ENCODE assay signal across 26 cellular contexts in the genomic region with DNA sequence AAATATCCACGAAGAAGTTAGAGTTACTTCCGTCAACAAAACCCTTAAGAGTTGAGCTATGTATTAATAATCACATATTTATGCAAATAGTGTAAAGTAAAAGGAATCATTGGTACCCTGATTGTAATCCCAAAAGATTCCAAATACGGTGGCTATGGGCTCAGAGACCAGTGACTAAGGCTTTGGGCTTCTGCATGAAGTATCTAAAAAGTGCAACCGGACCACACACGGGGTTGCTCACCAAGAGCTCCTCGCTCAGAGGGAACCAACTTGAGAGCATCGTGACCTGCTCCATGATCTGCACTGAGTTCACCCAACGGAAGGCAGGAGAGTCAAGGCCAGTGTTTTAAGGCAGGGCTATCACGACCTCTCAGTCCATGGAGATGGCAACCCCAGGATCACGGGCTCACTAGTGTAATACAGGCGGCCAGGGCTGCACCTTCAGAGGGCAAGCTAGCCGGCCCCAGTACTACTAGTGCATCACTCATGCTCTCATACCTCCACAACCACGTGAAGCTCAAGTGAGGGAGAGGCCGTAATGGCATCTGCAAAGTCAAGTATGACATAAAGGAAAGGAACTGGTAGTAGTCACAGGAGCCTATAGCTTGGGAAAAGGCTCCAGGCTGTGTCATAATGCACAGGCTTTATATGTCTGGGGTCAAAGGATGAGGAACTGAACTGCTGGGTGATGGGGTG.
DNase-seq lines count a peak whose midpoint lies in the region; ATAC-seq and TF ChIP-seq lines count a peak whose summit lies in the region.
"Had no signal": no experiment of that assay in that cellular context is flagged by ENCODE, and none has a peak within 500 bp of the region (broad histone marks: within the 10 kb centered on the region; RNA-seq: fewer than 3 reads in every experiment).

No MANE protein-coding gene starts in this region.

- peak overlapping the region; percentile 15 for H3K27ac Mint-ChIP-seq in endothelial cell (ENCODE audit: unreplicated experiment)

- peaks cover 35% of the 10 kb centered on the region for H3K36me3 Mint-ChIP-seq in endothelial cell (ENCODE audit: low read depth, unreplicated experiment)

- 96% methylated on average over 14 of the region's 14 CpGs for WGBS in right cardiac atrium

- ATAC-seq in right cardiac atrium = no peak
- ATAC-seq in sciatic nerve = no peak
- no peak for ATAC-seq in HG03196 (IDR thresholded peaks at IDR 0.05; ENCODE audit: unreplicated experiment)
- ATAC-seq: HepG2, PC-3 had no signal

- no peak for TF ChIP-seq CTCF in endothelial cell (IDR thresholded peaks at IDR 0.05; ENCODE audit: unreplicated experiment)

- DNase-seq in cardiac septum (ENCODE audit: low spot score) (peak; percentile 27), right cardiac atrium (no peak), endothelial cell (ENCODE audit: low spot score) (no peak), sciatic nerve (ENCODE audit: low spot score) (peak; percentile 30), mucosa of gallbladder (ENCODE audit: low spot score) (no peak), NCI-H2081 (lab: John Stamatoyannopoulos, UW) (no peak)
- DNase-seq: 8988T; ACHN; BE2C; Calu3; DMS153; DND-41; Karpas-422; NCI-H1105; NCI-H1436 treated with DMSO at 0.1 percent for 48 hours; NCI-H187 treated with DMSO at 0.1 percent for 48 hours; NCI-H2107; NCI-H446; NCI-H524 treated with DMSO at 0.1 percent for 48 hours; NCI-H774; NK-92 treated with Interleukin-12 subunit alpha and Interleukin-12 subunit beta, amount 100 ng/mL, for 24 hours; PC-3; SJCRH30 had no signal

- no peaks in the 10 kb centered on the region for H3K9me3 ChIP-seq in right cardiac atrium (ENCODE audit: control insufficient read depth, low read length)
- H3K9me3 ChIP-seq: BE2C, SJCRH30 had no signal

- intact Hi-C loops in cardiac septum (cut with DNase I) = no loop called here
- intact Hi-C loops in right cardiac atrium (cut with DNase I) = no loop called here
- intact Hi-C loops in sciatic nerve (cut with DNase I) = no loop called here

- peak overlapping the region; percentile 49 for H3K4me3 Mint-ChIP-seq in endothelial cell (ENCODE audit: unreplicated experiment)
- H3K4me3 Mint-ChIP-seq: CD14-positive monocyte had no signal

- H3K27me3 ChIP-seq in right cardiac atrium (ENCODE audit: control insufficient read depth, insufficient read depth) = no peaks in the 10 kb centered on the region
- H3K27me3 ChIP-seq: BE2C, SJCRH30 had no signal

- H3K4me1 ChIP-seq in right cardiac atrium (ENCODE audit: control insufficient read depth, insufficient read depth, low read length) = peaks cover 11% of the 10 kb centered on the region

- no peak overlapping the region for H3K4me3 ChIP-seq in right cardiac atrium (ENCODE audit: low read length)
- H3K4me3 ChIP-seq: SJCRH30 had no signal

- H3K9me3 Mint-ChIP-seq in endothelial cell (ENCODE audit: unreplicated experiment) = no peaks in the 10 kb centered on the region
- H3K9me3 Mint-ChIP-seq: CD14-positive monocyte had no signal

- peaks cover 20% of the 10 kb centered on the region for H3K4me1 Mint-ChIP-seq in endothelial cell (ENCODE audit: unreplicated experiment)
- H3K4me1 Mint-ChIP-seq: CD14-positive monocyte had no signal

- H3K27ac ChIP-seq in right cardiac atrium (ENCODE audit: low read length) = no peak overlapping the region
- H3K27ac ChIP-seq: SJCRH30 had no signal

- H3K27me3 Mint-ChIP-seq in endothelial cell (ENCODE audit: unreplicated experiment) = peaks cover 3% of the 10 kb centered on the region

Comparison
In these comparisons a context has a peak if more than half of its experiments do, and no peak if none do; other contexts are left out.
1. DNase-seq: peak in cardiac septum (single experiment) and sciatic nerve (single experiment); none in right cardiac atrium (0 of 3), endothelial cell (single experiment), mucosa of gallbladder (single experiment) and NCI-H2081 (0 of 2).